ENCODE assay signal across 10 cellular contexts in genomic region chr2:74999464-74999863, GRCh38.
"Had no signal": no experiment of that assay in that cellular context is flagged by ENCODE, and none has a peak within 500 bp of the region (broad histone marks: within the 10 kb centered on the region; RNA-seq: fewer than 3 reads in every experiment).

No MANE protein-coding gene starts in this region.

- H3K9me3 Mint-ChIP-seq: HFFc6 had no signal

- H3K27ac Mint-ChIP-seq: HFFc6 had no signal

- H3K4me2 ChIP-seq: KMS-11 had no signal

- H3K4me3 Mint-ChIP-seq: HFFc6 had no signal

- DNase-seq: GM23248, GOT3, H7, HFFc6, IMR-90, KBM-7 had no signal

- H3K4me3 ChIP-seq: GM23248, HAP-1 had no signal

- H2AFZ ChIP-seq: GM23248 had no signal

- ATAC-seq: HCT116 had no signal

- H3K36me3 ChIP-seq: HAP-1 had no signal

- H3K9me3 ChIP-seq: HAP-1 had no signal

- H3K9ac ChIP-seq: GM23248, KMS-11 had no signal

- H3K27ac ChIP-seq: GM23248, HL-60, KMS-11 had no signal
